Comparison of ENCODE assay signal across 8 cellular contexts in genomic region chr17:5485270-5486205, GRCh38. TPM values are rescaled to one million over a fixed set of nuclear protein-coding genes. Genes with fewer than 3 reads are reported as not detected.
DNase-seq lines count a peak whose midpoint lies in the region; ATAC-seq and TF ChIP-seq lines count a peak whose summit lies in the region.

Gene DERL2, minus strand, starts transcription at chr17:5486178. Its CDS starts 17 bp downstream, at chr17:5486161.

- H3K4me3 ChIP-seq in AG04449 (ENCODE audit: low read depth, low read length) (peak within 1 kb of the TSS; percentile 86), esophagus (ENCODE audit: low read depth in 1 of 2, low read length in 2 of 2) (peak within 1 kb of the TSS; percentile 78 to 93), muscle layer of duodenum (ENCODE audit: low read depth in 1 of 2, low read length in 2 of 2) (peak within 1 kb of the TSS; percentile 96 to 97)

- CTCF ChIA-PET in AG04449 (lab: Yijun Ruan, JAX): interaction anchor here (1.0 to 2.8 kb wide), 8 partner anchors 12 to 235 kb away, joined by 3 to 11 read pairs (median 4); partner anchors contain the start of gene C1QBP

- H3K27me3 ChIP-seq in esophagus (ENCODE audit: control insufficient read depth in 1 of 2, insufficient read depth in 2 of 2, low read length in 2 of 2) (no peaks in the 10 kb centered on the region), muscle layer of duodenum (ENCODE audit: low read depth, low read length) (no peaks in the 10 kb centered on the region)

- 4% methylated on average over 26 to 29 of the region's 29 CpGs for WGBS in esophagus, 2 donors

- TF ChIP-seq CTCF in AG04449 (IDR thresholded peaks at IDR 0.05; ENCODE audit: insufficient read depth, low read length, missing control alignments): no peak

- POLR2A ChIA-PET in AG04449 (lab: Yijun Ruan, JAX): interaction anchor here (1.0 to 1.5 kb wide), 6 partner anchors 14 to 41 kb away, joined by 4 to 7 read pairs (median 5); partner anchors contain the start of gene DHX33

- H3K4me1 ChIP-seq in esophagus (ENCODE audit: control insufficient read depth in 2 of 2, insufficient read depth in 2 of 2, low read length in 1 of 2): no peaks in the 10 kb centered on the region
- H3K4me1 ChIP-seq in muscle layer of duodenum (ENCODE audit: control insufficient read depth in 1 of 2, insufficient read depth in 2 of 2, low read length in 2 of 2): peaks cover 9 to 33% of the 10 kb centered on the region in 2 donors

- ATAC-seq in GM18868 (IDR thresholded peaks at IDR 0.05; ENCODE audit: unreplicated experiment) (peak; percentile 29), HG03097 (IDR thresholded peaks at IDR 0.05; ENCODE audit: low FRiP score, unreplicated experiment) (peak; percentile 22), SK-N-SH treated with all-trans-retinoic acid at 6 μM for 48 hours (peak; percentile 25)

- H3K27ac ChIP-seq in esophagus (ENCODE audit: low read depth in 2 of 2, low read length in 1 of 2): peak within 1 kb of the TSS; percentile 98 to 100
- H3K27ac ChIP-seq in muscle layer of duodenum (ENCODE audit: low read length): peak within 1 kb of the TSS; percentile 97

- DNase-seq in AG04449 (ENCODE audit: low read depth, low spot score) (no peak), medulla oblongata (ENCODE audit: extremely low spot score) (no peak)
- DNase-seq in effector CD4-positive, alpha-beta T cell: no peak

- H3K9me3 ChIP-seq in esophagus (ENCODE audit: control insufficient read depth in 2 of 2, insufficient read depth in 1 of 2, low read depth in 1 of 2, low read length in 1 of 2): no peaks in the 10 kb centered on the region
- H3K9me3 ChIP-seq in muscle layer of duodenum (ENCODE audit: control insufficient read depth in 1 of 2, low read length in 2 of 2): no peaks in the 10 kb centered on the region

- peaks cover 9 to 10% of the 10 kb centered on the region in 2 donors for H3K36me3 ChIP-seq in esophagus (ENCODE audit: control insufficient read depth in 2 of 2, insufficient read depth in 2 of 2, low read length in 1 of 2)
- H3K36me3 ChIP-seq in muscle layer of duodenum (ENCODE audit: control insufficient read depth in 1 of 2, insufficient read depth in 2 of 2, low read length in 2 of 2): peaks cover 36 to 54% of the 10 kb centered on the region in 2 donors

TF ChIP-seq in SK-N-SH treated with all-trans-retinoic acid at 6 μM for 48 hours, 23 proteins besides CTCF, POLR2A, EP300 and RAD21:
- TF ChIP-seq PPARA (CRISPR knock-in tag; IDR thresholded peaks at IDR 0.05; ENCODE audit: borderline replicate concordance) (no peak), ZFP3 (CRISPR knock-in tag; IDR thresholded peaks at IDR 0.05) (no peak), ARNTL (CRISPR knock-in tag; IDR thresholded peaks at IDR 0.05; ENCODE audit: borderline replicate concordance, low read depth) (no peak), ZFP30 (CRISPR knock-in tag; IDR thresholded peaks at IDR 0.05) (no peak), ZNF70 (CRISPR knock-in tag; IDR thresholded peaks at IDR 0.05) (no peak), ZNF8 (CRISPR knock-in tag; IDR thresholded peaks at IDR 0.05) (peak; percentile 86), TOX (CRISPR knock-in tag; IDR thresholded peaks at IDR 0.05; ENCODE audit: borderline replicate concordance) (no peak)

RNA-seq across cellular contexts. Expression of gene DERL2, which starts in this region (rescaled TPM):
- polyA plus RNA-seq in esophagus: 10 to 100 TPM; 40.1 to 53.8 TPM
